ENCODE assay signal across 8 cellular contexts in genomic region chrX:153967536-153968214, GRCh38. TPM values are rescaled to one million over a fixed set of nuclear protein-coding genes. Genes with fewer than 3 reads are reported as not detected.
DNase-seq lines count a peak whose midpoint lies in the region; ATAC-seq and TF ChIP-seq lines count a peak whose summit lies in the region.

No MANE protein-coding gene starts in this region.

- H3K36me3 ChIP-seq in parathyroid adenoma (ENCODE audit: control insufficient read depth, insufficient read depth, low read length): no peaks in the 10 kb centered on the region

- peaks cover 23% of the 10 kb centered on the region for H3K79me2 ChIP-seq in parathyroid adenoma

- no peak overlapping the region for H3K4me2 ChIP-seq in parathyroid adenoma (ENCODE audit: low read length)

- no peaks in the 10 kb centered on the region for H3K9me3 Mint-ChIP-seq in chondrocyte (ENCODE audit: low read depth)

- H3K27me3 ChIP-seq in parathyroid adenoma (ENCODE audit: control insufficient read depth, insufficient read depth, low read length): no peaks in the 10 kb centered on the region

- peak overlapping the region; percentile 100 for H3K4me3 Mint-ChIP-seq in chondrocyte (ENCODE audit: unreplicated experiment)

- no peak for ATAC-seq in activated CD4-positive, CD25-positive, alpha-beta regulatory T cell treated with anti-CD3 and anti-CD28 coated beads, Interleukin-2, amount 50 U/mL, for 24 hours
- no peak for ATAC-seq in GM21529 (IDR thresholded peaks at IDR 0.05; ENCODE audit: unreplicated experiment)

- no peaks in the 10 kb centered on the region for H3K27me3 Mint-ChIP-seq in chondrocyte (ENCODE audit: low read depth)

- H3K27ac ChIP-seq in parathyroid adenoma: peak overlapping the region; percentile 83

- no peak overlapping the region for H3K4me3 ChIP-seq in parathyroid adenoma (ENCODE audit: low read depth, low read length)

- no peak for TF ChIP-seq CTCF in chondrocyte (IDR thresholded peaks at IDR 0.05)
- no peak for TF ChIP-seq CTCF in parathyroid adenoma (IDR thresholded peaks at IDR 0.05)

- no peak overlapping the region for H3K9ac ChIP-seq in parathyroid adenoma

- peaks cover 39% of the 10 kb centered on the region for H3K4me1 Mint-ChIP-seq in chondrocyte (ENCODE audit: low read depth)

- peaks cover under 1% of the 10 kb centered on the region for H3K36me3 Mint-ChIP-seq in chondrocyte (ENCODE audit: low read depth)

- no peak overlapping the region for H2AFZ ChIP-seq in parathyroid adenoma

- DNase-seq in GF-D8 (lab: John Stamatoyannopoulos, UW): peak; percentile 6
- peak; percentile 47 for DNase-seq in NCI-H2107 (lab: John Stamatoyannopoulos, UW)
- no peak for DNase-seq in chondrocyte (ENCODE audit: low spot score)
- no peak for DNase-seq in OCI-M1 (lab: John Stamatoyannopoulos, UW)
- no peak for DNase-seq in iPS-NIHi11 (ENCODE audit: low spot score)

- H3K27ac Mint-ChIP-seq in chondrocyte (ENCODE audit: unreplicated experiment): peak overlapping the region; percentile 100

- peaks cover 26% of the 10 kb centered on the region for H3K4me1 ChIP-seq in parathyroid adenoma

- H3K9me3 ChIP-seq in parathyroid adenoma (ENCODE audit: control insufficient read depth, low read length): no peaks in the 10 kb centered on the region

RNA-seq across cellular contexts. Expression of gene HCFC1, which starts 3.9 kb away (rescaled TPM):
- 60.1 to 89.9 TPM (median 67.2 TPM) in 3 replicates for total RNA-seq in chondrocyte

RNA-seq across cellular contexts. Expression of gene TMEM187, which starts 4.9 kb away (rescaled TPM):
- total RNA-seq in chondrocyte: 12.3 to 20.3 TPM (median 18.3 TPM) in 3 replicates

RNA-seq across cellular contexts. Expression of gene RENBP, which starts 23.2 kb away (rescaled TPM):
- total RNA-seq in chondrocyte: 6.5 to 13.4 TPM (median 13.1 TPM) in 3 replicates

RNA-seq across cellular contexts. Expression of gene NAA10, which starts 32.8 kb away (rescaled TPM):
- 89.5 to 99.8 TPM (median 91.4 TPM) in 3 replicates for total RNA-seq in chondrocyte

RNA-seq across cellular contexts. Expression of gene ARHGAP4, which starts 41.6 kb away (rescaled TPM):
- total RNA-seq in chondrocyte: 2.8 to 3.7 TPM (median 3.1 TPM) in 3 replicates

Comparison
In these comparisons a context has a peak if more than half of its experiments do, and no peak if none do; other contexts are left out.
1. DNase-seq: peak in GF-D8 (single experiment) and NCI-H2107 (single experiment); none in chondrocyte (single experiment), OCI-M1 (single experiment) and iPS-NIHi11 (single experiment).